ENCODE assay signal across 8 cellular contexts in genomic region chr10:121974019-121974534, GRCh38. TPM values are rescaled to one million over a fixed set of nuclear protein-coding genes. Genes with fewer than 3 reads are reported as not detected.
DNase-seq lines count a peak whose midpoint lies in the region; ATAC-seq and TF ChIP-seq lines count a peak whose summit lies in the region.

No MANE protein-coding gene starts in this region.

- H3K27ac Mint-ChIP-seq in activated T-cell treated with anti-CD3 and anti-CD28 coated beads, Interleukin-2, amount 50 U/mL, for 24 hours = peak overlapping the region; percentile 66
- H3K27ac Mint-ChIP-seq in natural killer cell treated with Interleukin-12 subunit alpha and Interleukin-12 subunit beta and Interleukin-15 and Interleukin-18, amount 100 ng/mL, for 72 hours = no peak overlapping the region

- no peak overlapping the region for H2BK120ac ChIP-seq in IMR-90 (ENCODE audit: low read depth, low read length)

- no peak overlapping the region for H3K18ac ChIP-seq in IMR-90 (ENCODE audit: low read depth, low read length)

- H2AK5ac ChIP-seq in IMR-90 (ENCODE audit: low read depth, low read length) = no peak overlapping the region

- peak overlapping the region; percentile 95 for H3K4me2 ChIP-seq in IMR-90 (ENCODE audit: low read depth, low read length)

- no peaks in the 10 kb centered on the region for H4K20me1 ChIP-seq in IMR-90 (ENCODE audit: insufficient read depth, low read length)

- peaks cover 55% of the 10 kb centered on the region for H3K36me3 Mint-ChIP-seq in activated T-cell treated with anti-CD3 and anti-CD28 coated beads, Interleukin-2, amount 50 U/mL, for 24 hours (ENCODE audit: low read depth)
- peaks cover 10% of the 10 kb centered on the region for H3K36me3 Mint-ChIP-seq in natural killer cell treated with Interleukin-12 subunit alpha and Interleukin-12 subunit beta and Interleukin-15 and Interleukin-18, amount 100 ng/mL, for 72 hours

- no peak overlapping the region for H2BK20ac ChIP-seq in IMR-90 (ENCODE audit: low read depth, low read length)

- peaks cover 26% of the 10 kb centered on the region for H3K4me1 Mint-ChIP-seq in activated T-cell treated with anti-CD3 and anti-CD28 coated beads, Interleukin-2, amount 50 U/mL, for 24 hours (ENCODE audit: low read depth)
- peaks cover 16 to 19% of the 10 kb centered on the region in 2 donors for H3K4me1 Mint-ChIP-seq in natural killer cell treated with Interleukin-12 subunit alpha and Interleukin-12 subunit beta and Interleukin-15 and Interleukin-18, amount 100 ng/mL, for 72 hours (ENCODE audit: low read depth in 2 of 2)

- DNase-seq in activated T-cell treated with anti-CD3 and anti-CD28 coated beads, Interleukin-2, amount 50 U/mL, for 24 hours = no peak
- DNase-seq in activated T-cell treated with anti-CD3 and anti-CD28 coated beads for 4 hours (no peak), IMR-90 (no peak), choroid plexus epithelial cell (ENCODE audit: low read depth) (no peak), NCI-H1092 (lab: John Stamatoyannopoulos, UW) (no peak), NCI-H1105 treated with DMSO at 0.1 percent for 48 hours (lab: John Stamatoyannopoulos, UW) (no peak)
- DNase-seq in natural killer cell treated with Interleukin-12 subunit alpha and Interleukin-12 subunit beta and Interleukin-15 and Interleukin-18, amount 100 ng/mL, for 72 hours (ENCODE audit: low spot score) = no peak

- intact Hi-C loops in IMR-90 (cut with micrococcal nuclease) = loop anchor here (1.0 kb wide), 2 partner anchors 30 to 138 kb away; no protein-coding TSS in a partner anchor

- H3K4ac ChIP-seq in IMR-90 (ENCODE audit: low read depth, low read length) = peak overlapping the region; percentile 25; the same call in 1 of the 2 replicates

- peak overlapping the region; percentile 89 for H3K4me3 Mint-ChIP-seq in activated T-cell treated with anti-CD3 and anti-CD28 coated beads, Interleukin-2, amount 50 U/mL, for 24 hours
- H3K4me3 Mint-ChIP-seq in natural killer cell treated with Interleukin-12 subunit alpha and Interleukin-12 subunit beta and Interleukin-15 and Interleukin-18, amount 100 ng/mL, for 72 hours = peak overlapping the region; percentile 91

- no peak for TF ChIP-seq POLR2A in IMR-90 (IDR thresholded peaks at IDR 0.05; ENCODE audit: low read depth, low read length)

- no peaks in the 10 kb centered on the region for H3K27me3 Mint-ChIP-seq in activated T-cell treated with anti-CD3 and anti-CD28 coated beads, Interleukin-2, amount 50 U/mL, for 24 hours
- no peaks in the 10 kb centered on the region for H3K27me3 Mint-ChIP-seq in natural killer cell treated with Interleukin-12 subunit alpha and Interleukin-12 subunit beta and Interleukin-15 and Interleukin-18, amount 100 ng/mL, for 72 hours

- WGBS in IMR-90 (ENCODE audit: extremely low coverage in 2 of 2, insufficient read length in 1 of 2), 2 experiments = 20% methylated on average over 7 of the region's 21 CpGs; no CpG with 5 or more reads in 1 of the 2 experiments

- CTCF ChIA-PET in IMR-90 (lab: Yijun Ruan, JAX) = interaction anchor here (0.6 kb wide), 1 partner anchor 183 kb away, joined by 3 read pairs; no protein-coding TSS in a partner anchor

- H4K5ac ChIP-seq in IMR-90 (ENCODE audit: low read depth, low read length) = no peak overlapping the region

- H3K27ac ChIP-seq in IMR-90 (ENCODE audit: insufficient read depth, low read length) = peak overlapping the region; percentile 8; the same call in 1 of the 2 replicates

- H3K9me1 ChIP-seq in IMR-90 (ENCODE audit: insufficient read depth, low read length) = peaks cover 3% of the 10 kb centered on the region; the same call in 1 of the 2 replicates

- peak overlapping the region; percentile 99 for H2AFZ ChIP-seq in IMR-90 (replicated peaks; ENCODE audit: low read length, poor library complexity)

- H3K36me3 ChIP-seq in IMR-90 (ENCODE audit: control insufficient read depth, insufficient read depth, low read length) = peaks cover 2% of the 10 kb centered on the region

- POLR2A ChIA-PET in IMR-90 (lab: Charles Lee; ENCODE audit: unreplicated experiment) = interaction anchor here (0.6 kb wide), 1 partner anchor 22 kb away, joined by 3 read pairs; no protein-coding TSS in a partner anchor

- no peak overlapping the region for H2BK15ac ChIP-seq in IMR-90 (ENCODE audit: low read depth, low read length)

- H3K9me3 ChIP-seq in IMR-90 (ENCODE audit: control insufficient read depth, insufficient read depth, low read length) = no peaks in the 10 kb centered on the region

- ATAC-seq in IMR-90 (ENCODE audit: low read depth) (no peak), GM21515 (IDR thresholded peaks at IDR 0.05; ENCODE audit: unreplicated experiment) (no peak)
- peak; percentile 1 to 7 for ATAC-seq in natural killer cell treated with Interleukin-12 subunit alpha and Interleukin-12 subunit beta and Interleukin-15 and Interleukin-18, amount 100 ng/mL, for 72 hours

- no TSS peak for BruUV-seq in IMR-90 (replicated peaks; lab: Mats Ljungman, UMichigan)

- H3K23ac ChIP-seq in IMR-90 (ENCODE audit: low read depth, low read length) = 0 out of 2 replicates have a peak overlapping the region, but pooled peaks have one; percentile 72

- TF ChIP-seq RAD21 in IMR-90 (IDR thresholded peaks at IDR 0.05; ENCODE audit: low read length) = no peak

- H3K9ac ChIP-seq in IMR-90 (ENCODE audit: low read depth, low read length) = peak overlapping the region; percentile 30; the same call in 1 of the 2 replicates

- peak overlapping the region in 1 of 2 experiments; percentile 40; a peak in 2 of 4 replicates for H4K8ac ChIP-seq in IMR-90 (ENCODE audit: low read depth in 2 of 2, low read length in 2 of 2)

- TF ChIP-seq CTCF in IMR-90 (conservative IDR thresholded peaks at IDR 0.05; ENCODE audit: low read depth, low read length) (no peak), choroid plexus epithelial cell (conservative IDR thresholded peaks at IDR 0.05; ENCODE audit: low read depth, low read length) (no peak)

- no peak overlapping the region for H3K14ac ChIP-seq in IMR-90 (replicated peaks; ENCODE audit: low read depth, low read length)

- H3K27me3 ChIP-seq in IMR-90 (ENCODE audit: control insufficient read depth, insufficient read depth, low read length) = no peaks in the 10 kb centered on the region

- H2AK9ac ChIP-seq in IMR-90 (replicated peaks; ENCODE audit: low read depth, low read length, poor library complexity) = peak overlapping the region; percentile 89

- H3K4me1 ChIP-seq in IMR-90 (ENCODE audit: control insufficient read depth, insufficient read depth, low read length) = peaks cover 2% of the 10 kb centered on the region; the same call in 1 of the 2 replicates

- H2BK5ac ChIP-seq in IMR-90 (ENCODE audit: low read depth, low read length, poor library complexity, severe bottlenecking) = no peak overlapping the region

- H3K79me1 ChIP-seq in IMR-90 (ENCODE audit: low read depth in 1 of 2, low read length in 2 of 2) = peaks cover 8 to 13% of the 10 kb centered on the region in 2 experiments

- H3K9me3 Mint-ChIP-seq in activated T-cell treated with anti-CD3 and anti-CD28 coated beads, Interleukin-2, amount 50 U/mL, for 24 hours = peaks cover 8% of the 10 kb centered on the region
- H3K9me3 Mint-ChIP-seq in natural killer cell treated with Interleukin-12 subunit alpha and Interleukin-12 subunit beta and Interleukin-15 and Interleukin-18, amount 100 ng/mL, for 72 hours = no peaks in the 10 kb centered on the region

- H3K4me3 ChIP-seq in IMR-90 (ENCODE audit: insufficient read depth, low read depth, low read length) (peak overlapping the region; percentile 60), choroid plexus epithelial cell (ENCODE audit: low read depth, low read length) (peak overlapping the region; percentile 76)

- H3K56ac ChIP-seq in IMR-90 (ENCODE audit: extremely low read depth, insufficient read depth, low read length) = no peak overlapping the region

- in situ Hi-C loops in IMR-90 (cut with MboI; ENCODE audit: low sequenced_read_pairs) = no loop called here

- dilution Hi-C loops in IMR-90 (cut with HindIII; ENCODE audit: low sequenced_read_pairs, unreplicated experiment) = no loop called here

- H4K91ac ChIP-seq in IMR-90 (ENCODE audit: insufficient read depth, low read depth, low read length) = no peak overlapping the region

TF ChIP-seq in IMR-90, 13 proteins besides CTCF, POLR2A, EP300 and RAD21 (continues in another document):
- TF ChIP-seq NFE2L2 (IDR thresholded peaks at IDR 0.05; ENCODE audit: low read depth, low read length) (no peak), MAZ (IDR thresholded peaks at IDR 0.05; ENCODE audit: borderline replicate concordance, low read depth, low read length) (no peak), RFX5 (IDR thresholded peaks at IDR 0.05; ENCODE audit: low read depth, low read length) (no peak), CEBPB (IDR thresholded peaks at IDR 0.05; ENCODE audit: low read depth, low read length) (no peak), MAFK (IDR thresholded peaks at IDR 0.05; ENCODE audit: low read depth, low read length) (no peak), CHD1 (IDR thresholded peaks at IDR 0.05; ENCODE audit: low read depth, low read length) (no peak)

RNA-seq across cellular contexts. Expression of gene NSMCE4A, which starts 0.9 kb away (rescaled TPM):
- 13.4 and 20.8 TPM in 2 replicates for total RNA-seq in IMR-90 (2012; rRNA removed)
- 32.8 and 33.2 TPM in 2 replicates for polyA plus RNA-seq in IMR-90 (2012; rRNA removed)
- polyA plus RNA-seq in IMR-90 (2012; cell fraction: cytosol; rRNA removed) = 9.2 and 10.0 TPM in 2 replicates
- 26.8 and 70.4 TPM in 2 replicates for polyA plus RNA-seq in IMR-90 (2012; cell fraction: nucleus; rRNA removed; ENCODE audit: low replicate concordance)
- total RNA-seq in natural killer cell treated with Interleukin-12 subunit alpha and Interleukin-12 subunit beta and Interleukin-15 and Interleukin-18, amount 100 ng/mL, for 72 hours = 10 to 100 TPM; 59.0 to 65.4 TPM

RNA-seq across cellular contexts. Expression of gene TACC2, which starts 14.9 kb away (rescaled TPM):
- total RNA-seq in IMR-90 (2012; rRNA removed) = 2.9 and 5.8 TPM in 2 replicates
- 12.6 and 15.4 TPM in 2 replicates for polyA plus RNA-seq in IMR-90 (2012; rRNA removed)
- polyA plus RNA-seq in IMR-90 (2012; cell fraction: cytosol; rRNA removed) = 9.0 and 16.8 TPM in 2 replicates
- polyA plus RNA-seq in IMR-90 (2012; cell fraction: nucleus; rRNA removed; ENCODE audit: low replicate concordance) = 15.7 and 38.1 TPM in 2 replicates
- not detected for total RNA-seq in natural killer cell treated with Interleukin-12 subunit alpha and Interleukin-12 subunit beta and Interleukin-15 and Interleukin-18, amount 100 ng/mL, for 72 hours

RNA-seq across cellular contexts. Expression of gene ATE1, which starts 46.2 kb away (rescaled TPM):
- total RNA-seq in IMR-90 (2012; rRNA removed) = 21.9 and 27.8 TPM in 2 replicates
- polyA plus RNA-seq in IMR-90 (2012; rRNA removed) = 4.3 and 6.4 TPM in 2 replicates
- 1.4 and 2.5 TPM in 2 replicates for polyA plus RNA-seq in IMR-90 (2012; cell fraction: cytosol; rRNA removed)
- polyA plus RNA-seq in IMR-90 (2012; cell fraction: nucleus; rRNA removed; ENCODE audit: low replicate concordance) = 1.2 and 5.5 TPM in 2 replicates
- total RNA-seq in natural killer cell treated with Interleukin-12 subunit alpha and Interleukin-12 subunit beta and Interleukin-15 and Interleukin-18, amount 100 ng/mL, for 72 hours = 10 to 100 TPM; 27.7 to 32.6 TPM

Comparison
In these comparisons a context has a peak if more than half of its experiments do, and no peak if none do; other contexts are left out.
1. ATAC-seq: peak in natural killer cell treated with Interleukin-12 subunit alpha and Interleukin-12 subunit beta and Interleukin-15 and Interleukin-18, amount 100 ng/mL, for 72 hours (2 of 2); none in IMR-90 (single experiment) and GM21515 (single experiment).